12 cellular contexts compared by ENCODE assay signal in genomic region chrX:131595120-131595519, GRCh38.
"Had no signal": no experiment of that assay in that cellular context is flagged by ENCODE, and none has a peak within 500 bp of the region (broad histone marks: within the 10 kb centered on the region; RNA-seq: fewer than 3 reads in every experiment).

No MANE protein-coding gene starts in this region.

- H3K9me3 ChIP-seq: body of pancreas, right atrium auricular region, tibial nerve had no signal

- DNase-seq: activated CD8-positive, alpha-beta memory T cell treated with anti-CD3 and anti-CD28 coated beads, Interleukin-2, amount 50 U/mL, for 48 hours; activated CD8-positive, alpha-beta T cell treated with anti-CD3 and anti-CD28 coated beads for 36 hours; activated naive CD4-positive, alpha-beta T cell treated with Interleukin-2 at 50 U/mL for 16 hours; body of pancreas; effector memory CD8-positive, alpha-beta T cell; naive thymus-derived CD4-positive, alpha-beta T cell; spleen; stimulated activated CD4-positive, alpha-beta T cell treated with anti-CD3 and anti-CD28 coated beads, Interleukin-1b, Interleukin-23, amount 100 ng/mL, for 48 hours had no signal

- H3K4me1 ChIP-seq: body of pancreas, right atrium auricular region, spleen, tibial nerve had no signal

- H3K36me3 ChIP-seq: right atrium auricular region, spleen, tibial nerve had no signal

- H3K4me3 ChIP-seq: body of pancreas, right atrium auricular region, spleen, tibial nerve had no signal

- H3K27me3 ChIP-seq: body of pancreas, right atrium auricular region, tibial nerve had no signal

- ATAC-seq: activated CD8-positive, alpha-beta T cell treated with anti-CD3 and anti-CD28 coated beads for 36 hours; body of pancreas; effector memory CD8-positive, alpha-beta T cell; naive thymus-derived CD4-positive, alpha-beta T cell; stimulated activated memory B cell treated with anti-CD40 and anti-IgM and Interleukin-4, amounts not matched to agents 10 μg/mL and 1 μg/mL and 100 μg/mL, for 72 hours had no signal

- H3K27ac ChIP-seq: body of pancreas, right atrium auricular region, spleen, tibial nerve, VCaP had no signal
